10 cellular contexts compared by ENCODE assay signal in the genomic region with DNA sequence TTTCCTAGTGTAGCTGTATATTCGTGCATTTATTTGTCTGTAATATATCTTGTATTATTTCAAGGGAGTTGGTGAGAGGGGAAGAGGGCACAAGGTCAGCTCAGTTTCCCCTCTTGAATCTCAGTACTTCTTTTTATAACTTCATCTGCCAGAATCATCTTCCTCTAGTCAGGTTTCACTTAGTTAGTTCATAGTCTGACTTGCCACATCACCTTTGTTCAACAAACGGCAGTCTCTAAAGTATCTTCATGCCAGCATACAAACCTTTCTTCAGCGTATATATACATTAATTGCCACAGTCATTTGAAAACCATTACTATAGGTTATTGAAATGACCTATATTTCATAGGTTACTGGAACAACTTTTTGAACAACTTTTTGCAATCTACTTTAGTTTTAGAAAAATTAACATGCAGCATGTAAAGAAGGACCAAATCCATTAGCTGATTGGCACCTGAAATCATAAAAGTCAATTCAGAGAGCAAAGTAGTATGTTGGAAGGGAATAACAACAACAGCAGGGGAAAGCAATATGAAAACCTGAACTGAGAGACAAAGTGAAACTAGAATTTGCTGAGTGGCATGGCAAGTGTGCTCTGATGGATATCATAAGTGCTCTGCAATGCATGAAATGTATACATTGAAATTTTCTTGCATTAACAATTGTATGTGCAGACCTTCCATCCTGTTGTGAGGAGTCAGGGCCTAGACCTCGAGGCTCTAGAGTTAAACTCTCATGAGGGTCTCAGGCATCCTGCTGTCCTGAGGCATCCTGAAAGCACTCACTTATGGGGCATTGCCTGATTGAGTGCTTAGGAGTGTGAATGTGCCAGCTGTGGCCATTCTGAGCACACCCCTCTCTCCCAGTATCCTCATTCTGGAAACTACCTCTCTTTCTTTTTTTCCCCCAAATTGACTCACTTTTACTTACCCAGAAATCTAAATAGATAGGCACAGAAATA. TPM values are rescaled to one million over a fixed set of nuclear protein-coding genes. Genes with fewer than 3 reads are reported as not detected.
DNase-seq lines count a peak whose midpoint lies in the region; ATAC-seq, FAIRE-seq and TF ChIP-seq lines count a peak whose summit lies in the region.
"Had no signal": no experiment of that assay in that cellular context is flagged by ENCODE, and none has a peak within 500 bp of the region (broad histone marks: within the 10 kb centered on the region; RNA-seq: fewer than 3 reads in every experiment).

No MANE protein-coding gene starts in this region.

- peak; percentile 39 for FAIRE-seq in A204.1 (lab: Jason Lieb, UNC)

- no peak overlapping the region for H3K4me3 Mint-ChIP-seq in stimulated activated naive CD8-positive, alpha-beta T cell treated with anti-CD3 and anti-CD28 coated beads, Interleukin-15, amount 100 ng/mL, for 72 hours

- H3K9me2 ChIP-seq in SU-DHL-6 (replicated peaks; ENCODE audit: insufficient read depth, low read length): no peaks in the 10 kb centered on the region

- no peaks in the 10 kb centered on the region for H3K4me1 Mint-ChIP-seq in stimulated activated naive CD8-positive, alpha-beta T cell treated with anti-CD3 and anti-CD28 coated beads, Interleukin-15, amount 100 ng/mL, for 72 hours

- TF ChIP-seq CTCF in SU-DHL-6 (IDR thresholded peaks at IDR 0.05; ENCODE audit: insufficient read depth, low read length, poor library complexity, severe bottlenecking) (no peak), lower lobe of right lung (IDR thresholded peaks at IDR 0.05) (no peak)

- H3F3A ChIP-seq in SU-DHL-6 (ENCODE audit: insufficient read depth): no peaks in the 10 kb centered on the region; the same call in 1 of the 2 replicates

- peaks cover 0 to 4% of the 10 kb centered on the region in 2 donors for H3K9me3 Mint-ChIP-seq in stimulated activated naive CD8-positive, alpha-beta T cell treated with anti-CD3 and anti-CD28 coated beads, Interleukin-15, amount 100 ng/mL, for 72 hours

- no peaks in the 10 kb centered on the region for H3K9me3 ChIP-seq in SU-DHL-6 (ENCODE audit: insufficient read depth, low read length)
- H3K9me3 ChIP-seq in lower lobe of right lung: no peaks in the 10 kb centered on the region

- H3K27me3 ChIP-seq in SU-DHL-6 (ENCODE audit: low read length): no peaks in the 10 kb centered on the region
- H3K27me3 ChIP-seq in lower lobe of right lung (ENCODE audit: low read depth): no peaks in the 10 kb centered on the region

- peaks cover 12% of the 10 kb centered on the region for H3K4me1 ChIP-seq in lower lobe of right lung

- no peak overlapping the region for H3K9ac ChIP-seq in SU-DHL-6 (ENCODE audit: low read length)

- no peaks in the 10 kb centered on the region for H3K79me2 ChIP-seq in SU-DHL-6 (ENCODE audit: insufficient read depth, low read length)

- H3K27ac Mint-ChIP-seq in stimulated activated naive CD8-positive, alpha-beta T cell treated with anti-CD3 and anti-CD28 coated beads, Interleukin-15, amount 100 ng/mL, for 72 hours: no peak overlapping the region

- H3K27ac ChIP-seq in SU-DHL-6 (ENCODE audit: low read depth, low read length): no peak overlapping the region
- peak overlapping the region; percentile 22 for H3K27ac ChIP-seq in lower lobe of right lung
- H3K27ac ChIP-seq: C4-2B had no signal

- H3K4me3 ChIP-seq in SU-DHL-6 (ENCODE audit: insufficient read depth, low read length, poor library complexity, severe bottlenecking) (no peak overlapping the region), lower lobe of right lung (peak overlapping the region; percentile 17)

- peak overlapping the region; percentile 31 for H3K4me2 ChIP-seq in SU-DHL-6 (ENCODE audit: low read depth, low read length, poor library complexity, severe bottlenecking)

- H2AFZ ChIP-seq in SU-DHL-6 (ENCODE audit: low read depth, low read length, severe bottlenecking): no peak overlapping the region

- ATAC-seq in GM21786 (IDR thresholded peaks at IDR 0.05; ENCODE audit: unreplicated experiment) (peak; percentile 65), lower lobe of right lung (peak in 1 of 2 donors; percentile 30), HG03159 (IDR thresholded peaks at IDR 0.05; ENCODE audit: unreplicated experiment) (no peak)
- no peak for ATAC-seq in stimulated activated naive CD8-positive, alpha-beta T cell treated with anti-CD3 and anti-CD28 coated beads, Interleukin-15, amount 100 ng/mL, for 72 hours

- intact Hi-C loops in lower lobe of right lung (cut with DNase I): no loop called here

- no peaks in the 10 kb centered on the region for H3K27me3 Mint-ChIP-seq in stimulated activated naive CD8-positive, alpha-beta T cell treated with anti-CD3 and anti-CD28 coated beads, Interleukin-15, amount 100 ng/mL, for 72 hours

- DNase-seq in lower lobe of right lung (no peak), epidermal melanocyte (ENCODE audit: insufficient read length, low spot score) (no peak)
- DNase-seq in stimulated activated naive CD8-positive, alpha-beta T cell treated with anti-CD3 and anti-CD28 coated beads, Interleukin-15, amount 100 ng/mL, for 72 hours: no peak
- no peak for DNase-seq in central memory CD4-positive, alpha-beta T cell
- DNase-seq: NK-92 treated with Interleukin-12 subunit alpha and Interleukin-12 subunit beta, amount 100 ng/mL, for 24 hours had no signal

- no peaks in the 10 kb centered on the region for H4K20me1 ChIP-seq in SU-DHL-6 (ENCODE audit: low read depth, low read length)

- H3K36me3 ChIP-seq in SU-DHL-6 (ENCODE audit: low read length) (no peaks in the 10 kb centered on the region), lower lobe of right lung (no peaks in the 10 kb centered on the region)

RNA-seq across cellular contexts. Expression of gene ECM2, which starts 1.3 kb away (rescaled TPM):
- total RNA-seq in lower lobe of right lung: 9.4 TPM

RNA-seq across cellular contexts. Expression of gene ASPN, which starts 52.2 kb away (rescaled TPM):
- total RNA-seq in lower lobe of right lung: 2.3 TPM
